26 cellular contexts compared by ENCODE assay signal in the genomic region with DNA sequence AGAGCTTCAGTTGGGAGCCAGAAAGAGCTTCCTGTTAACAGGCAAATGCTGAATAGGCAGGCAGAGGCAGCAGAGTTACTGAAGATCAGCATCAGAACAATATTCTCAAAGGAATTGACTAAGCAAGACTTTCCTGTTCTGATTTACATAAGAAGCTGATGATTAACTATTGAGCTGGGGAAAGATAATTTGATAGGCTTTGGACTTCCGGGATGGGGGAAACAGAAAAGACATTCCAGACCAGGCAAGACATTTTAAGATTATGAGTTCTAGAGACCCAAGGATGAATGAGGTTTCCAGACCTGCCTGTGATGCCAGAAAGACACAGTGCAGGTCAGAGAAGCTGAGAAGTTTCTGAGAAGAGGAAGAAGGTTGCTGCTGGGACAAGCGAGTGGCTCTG. TPM values are rescaled to one million over a fixed set of nuclear protein-coding genes. Genes with fewer than 3 reads are reported as not detected.
DNase-seq lines count a peak whose midpoint lies in the region; ATAC-seq and TF ChIP-seq lines count a peak whose summit lies in the region.
"Had no signal": no experiment of that assay in that cellular context is flagged by ENCODE, and none has a peak within 500 bp of the region (broad histone marks: within the 10 kb centered on the region; RNA-seq: fewer than 3 reads in every experiment).

A gene with protein sequence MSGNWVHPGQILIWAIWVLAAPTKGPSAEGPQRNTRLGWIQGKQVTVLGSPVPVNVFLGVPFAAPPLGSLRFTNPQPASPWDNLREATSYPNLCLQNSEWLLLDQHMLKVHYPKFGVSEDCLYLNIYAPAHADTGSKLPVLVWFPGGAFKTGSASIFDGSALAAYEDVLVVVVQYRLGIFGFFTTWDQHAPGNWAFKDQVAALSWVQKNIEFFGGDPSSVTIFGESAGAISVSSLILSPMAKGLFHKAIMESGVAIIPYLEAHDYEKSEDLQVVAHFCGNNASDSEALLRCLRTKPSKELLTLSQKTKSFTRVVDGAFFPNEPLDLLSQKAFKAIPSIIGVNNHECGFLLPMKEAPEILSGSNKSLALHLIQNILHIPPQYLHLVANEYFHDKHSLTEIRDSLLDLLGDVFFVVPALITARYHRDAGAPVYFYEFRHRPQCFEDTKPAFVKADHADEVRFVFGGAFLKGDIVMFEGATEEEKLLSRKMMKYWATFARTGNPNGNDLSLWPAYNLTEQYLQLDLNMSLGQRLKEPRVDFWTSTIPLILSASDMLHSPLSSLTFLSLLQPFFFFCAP (minus strand): TSS at position 101 of the 400 bp plus-strand sequence. CDS start 152 bp downstream, outside the sequence.

- no TSS peak for BruUV-seq in A673 (replicated peaks; lab: Mats Ljungman, UMichigan)

- TF ChIP-seq CTCF in A673 (conservative IDR thresholded peaks at IDR 0.05; ENCODE audit: low read depth, low read length): no peak
- TF ChIP-seq CTCF in VCaP (conservative IDR thresholded peaks at IDR 0.05): no peak

- CTCF ChIA-PET in A673 (lab: Charles Lee): no interaction called here

- no peaks in the 10 kb centered on the region for H3K27me3 ChIP-seq in A673 (replicated peaks; ENCODE audit: insufficient read depth, low read depth, low read length, poor library complexity)
- H3K27me3 ChIP-seq: BLaER1 had no signal

- no peaks in the 10 kb centered on the region for H3K4me1 ChIP-seq in A673 (ENCODE audit: insufficient read depth, low read length, poor library complexity, severe bottlenecking)
- H3K4me1 ChIP-seq: A549, BE2C, BLaER1 had no signal

- H3K27ac ChIP-seq in A673 (ENCODE audit: low read depth, low read length, poor library complexity, severe bottlenecking): no peak within 1 kb of the TSS
- peak within 1 kb of the TSS; percentile 48; the same call in 1 of the 2 replicates for H3K27ac ChIP-seq in VCaP
- H3K27ac ChIP-seq: 22Rv1, A549, BLaER1 had no signal

- no peaks in the 10 kb centered on the region for H3K9me3 ChIP-seq in A673 (ENCODE audit: low read depth, low read length, poor library complexity, severe bottlenecking)
- H3K9me3 ChIP-seq: A549, BE2C, BLaER1 had no signal

- no peaks in the 10 kb centered on the region for H3K36me3 ChIP-seq in A673 (ENCODE audit: insufficient read depth, low read length, poor library complexity, severe bottlenecking)
- H3K36me3 ChIP-seq: BE2C, BLaER1 had no signal

- ATAC-seq in HG03097 (IDR thresholded peaks at IDR 0.05; ENCODE audit: low FRiP score, unreplicated experiment): no peak
- ATAC-seq in GM18907 (IDR thresholded peaks at IDR 0.05; ENCODE audit: unreplicated experiment): no peak
- ATAC-seq: A549, GM12878 had no signal

- POLR2A ChIA-PET in A673 (lab: Charles Lee; ENCODE audit: low non-redundant PET): no interaction called here

- intact Hi-C loops in A673 (cut with micrococcal nuclease; ENCODE audit: unreplicated experiment): no loop called here

- H3K4me3 ChIP-seq in A673 (ENCODE audit: low read depth, low read length, poor library complexity, severe bottlenecking): no peak within 1 kb of the TSS
- H3K4me3 ChIP-seq: A549, BLaER1, GM12878 had no signal

- peak; percentile 14 for DNase-seq in A673 (ENCODE audit: low spot score)
- peak; percentile 14 for DNase-seq in mucosa of gallbladder (ENCODE audit: low spot score)
- DNase-seq: ACHN; BE2C; C1 segment of cervical spinal cord; CD4-positive, alpha-beta memory T cell; CD4-positive, CD25-positive, alpha-beta regulatory T cell; CD8-positive, alpha-beta memory T cell; COR-L47; DMS 273 treated with DMSO at 0.1 percent for 48 hours; DMS153; DMS53; DMS79; DND-41; EL; GDM1 had no signal

RNA-seq across cellular contexts. Expression of the gene that starts here (rescaled TPM):
- total RNA-seq in A673 (2021) (not detected in 2 replicates), mucosa of gallbladder (2.2 TPM)
- total RNA-seq: A172; CD4-positive, alpha-beta memory T cell; CD4-positive, CD25-positive, alpha-beta regulatory T cell; CD8-positive, alpha-beta memory T cell; Daoy; G401; GM12878 had no signal

Comparison
In these comparisons a context has a peak if more than half of its experiments do, and no peak if none do; other contexts are left out.
1. Peak in DNase-seq in A673; RNA of the gene not detected or under 1 TPM.